Comparison of ENCODE assay signal across 13 cellular contexts in genomic region chr1:19790061-19790975, GRCh38. TPM values are rescaled to one million over a fixed set of nuclear protein-coding genes. Genes with fewer than 3 reads are reported as not detected.
"Had no signal": no experiment of that assay in that cellular context is flagged by ENCODE, and none has a peak within 500 bp of the region (broad histone marks: within the 10 kb centered on the region; RNA-seq: fewer than 3 reads in every experiment).

No MANE protein-coding gene starts in this region.

RNA-seq across cellular contexts. Expression of gene RNF186, which starts 24.8 kb away (rescaled TPM):
- total RNA-seq: activated CD8-positive, alpha-beta T cell treated with anti-CD3 and anti-CD28 coated beads, Interleukin-2, amount 10 ng/mL, durations not matched to agents 7 days and 5 days; activated T-helper 1 cell treated with anti-CD3 and anti-CD28 coated beads, Interleukin-12 subunit alpha, Interleukin-12 subunit beta, Interleukin-2, Interleukin-4 antibody, amounts not matched to agents 30 ng/mL and 10 ng/mL and 1 ng/mL, durations not matched to agents 14 hours and 24 hours and 36 hours; ascending aorta; dermis microvascular lymphatic vessel endothelial cell; frontal cortex; kidney epithelial cell; lower lobe of right lung; mesenteric fat pad; neural crest cell; occipital lobe; thyroid gland; ureter had no signal
- polyA plus RNA-seq: immature natural killer cell had no signal
